ENCODE assay signal across 1 cellular context in the genomic region with DNA sequence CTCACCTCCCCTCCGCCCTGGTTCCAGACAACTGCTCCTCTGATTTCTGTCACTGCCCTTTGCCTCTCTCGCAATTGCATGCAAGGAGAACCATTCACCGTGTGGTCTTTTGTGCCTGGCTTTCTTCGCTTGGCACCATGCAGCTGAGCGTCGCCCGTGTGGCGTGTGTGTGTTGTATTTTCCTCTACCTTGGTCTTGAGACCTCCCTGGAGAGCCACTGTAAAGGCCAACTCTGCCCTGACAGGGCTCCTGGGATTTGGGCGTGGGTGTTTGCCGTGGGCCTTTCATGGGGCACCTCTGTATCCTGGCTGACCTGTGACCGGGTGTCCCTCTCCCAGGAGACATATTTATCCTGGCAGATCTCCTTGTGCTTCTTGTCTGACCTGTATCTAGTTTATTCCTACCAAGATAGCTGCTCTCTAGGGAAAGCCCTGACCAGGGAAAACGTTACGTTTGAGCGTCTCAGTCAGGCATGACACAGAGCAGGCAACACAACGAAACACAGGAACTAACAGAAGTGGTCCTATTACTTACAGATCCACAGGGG.
TF ChIP-seq lines count a peak whose summit lies in the region.

No MANE protein-coding gene starts in this region.

TF ChIP-seq in HepG2, 621 proteins besides CTCF, POLR2A, EP300 and RAD21 (continues in another document):
- TF ChIP-seq, protein P1, sequence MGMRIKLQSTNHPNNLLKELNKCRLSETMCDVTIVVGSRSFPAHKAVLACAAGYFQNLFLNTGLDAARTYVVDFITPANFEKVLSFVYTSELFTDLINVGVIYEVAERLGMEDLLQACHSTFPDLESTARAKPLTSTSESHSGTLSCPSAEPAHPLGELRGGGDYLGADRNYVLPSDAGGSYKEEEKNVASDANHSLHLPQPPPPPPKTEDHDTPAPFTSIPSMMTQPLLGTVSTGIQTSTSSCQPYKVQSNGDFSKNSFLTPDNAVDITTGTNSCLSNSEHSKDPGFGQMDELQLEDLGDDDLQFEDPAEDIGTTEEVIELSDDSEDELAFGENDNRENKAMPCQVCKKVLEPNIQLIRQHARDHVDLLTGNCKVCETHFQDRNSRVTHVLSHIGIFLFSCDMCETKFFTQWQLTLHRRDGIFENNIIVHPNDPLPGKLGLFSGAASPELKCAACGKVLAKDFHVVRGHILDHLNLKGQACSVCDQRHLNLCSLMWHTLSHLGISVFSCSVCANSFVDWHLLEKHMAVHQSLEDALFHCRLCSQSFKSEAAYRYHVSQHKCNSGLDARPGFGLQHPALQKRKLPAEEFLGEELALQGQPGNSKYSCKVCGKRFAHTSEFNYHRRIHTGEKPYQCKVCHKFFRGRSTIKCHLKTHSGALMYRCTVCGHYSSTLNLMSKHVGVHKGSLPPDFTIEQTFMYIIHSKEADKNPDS (CRISPR knock-in tag; IDR thresholded peaks at IDR 0.05) = no peak
- TF ChIP-seq ZNF17 (CRISPR knock-in tag; IDR thresholded peaks at IDR 0.05) (no peak), MED8 (CRISPR knock-in tag; IDR thresholded peaks at IDR 0.05; ENCODE audit: insufficient replicate concordance) (no peak), ZSCAN30 (CRISPR knock-in tag; IDR thresholded peaks at IDR 0.05) (no peak), NONO (IDR thresholded peaks at IDR 0.05) (no peak), NONO (CRISPR knock-in tag; conservative IDR thresholded peaks at IDR 0.05) (no peak), FLYWCH1 (CRISPR knock-in tag; IDR thresholded peaks at IDR 0.05) (no peak), EZH2 (conservative IDR thresholded peaks at IDR 0.05; ENCODE audit: low read depth, low read length) (no peak), HDAC1 (CRISPR knock-in tag; IDR thresholded peaks at IDR 0.05) (no peak), JUN (CRISPR knock-in tag; IDR thresholded peaks at IDR 0.05) (no peak), ZNF605 (CRISPR knock-in tag; IDR thresholded peaks at IDR 0.05) (peak; percentile 14; the same call in 1 of the 2 replicates), ZSCAN21 (CRISPR knock-in tag; IDR thresholded peaks at IDR 0.05; ENCODE audit: borderline replicate concordance) (0 out of 2 replicates have a peak, but pooled peaks have one; percentile 5), SALL1 (CRISPR knock-in tag; IDR thresholded peaks at IDR 0.05) (peak; percentile 32; the same call in 1 of the 2 replicates), NFYB (CRISPR knock-in tag; IDR thresholded peaks at IDR 0.05) (no peak), AHR (CRISPR knock-in tag; IDR thresholded peaks at IDR 0.05) (no peak), KMT2A (CRISPR knock-in tag; IDR thresholded peaks at IDR 0.05) (no peak), ZNF335 (CRISPR knock-in tag; IDR thresholded peaks at IDR 0.05) (no peak), HDAC6 (IDR thresholded peaks at IDR 0.05; ENCODE audit: low read depth, low read length) (no peak), ZNF329 (CRISPR knock-in tag; IDR thresholded peaks at IDR 0.05; ENCODE audit: low read depth) (no peak), ZNF136 (CRISPR knock-in tag; IDR thresholded peaks at IDR 0.05; ENCODE audit: low read depth) (0 out of 2 replicates have a peak, but pooled peaks have one; percentile 38), ZNF572 (CRISPR knock-in tag; IDR thresholded peaks at IDR 0.05) (0 out of 2 replicates have a peak, but pooled peaks have one; percentile 32), NKX3-1 (CRISPR knock-in tag; IDR thresholded peaks at IDR 0.05) (no peak), ZBTB38 (CRISPR knock-in tag; IDR thresholded peaks at IDR 0.05) (peak; percentile 88), ZNF850 (CRISPR knock-in tag; conservative IDR thresholded peaks at IDR 0.05) (no peak), FOXK1 (CRISPR knock-in tag; IDR thresholded peaks at IDR 0.05; ENCODE audit: borderline replicate concordance, low read depth) (no peak), NR1H2 (CRISPR knock-in tag; IDR thresholded peaks at IDR 0.05; ENCODE audit: borderline replicate concordance, low read depth) (no peak), ZBTB20 (CRISPR knock-in tag; IDR thresholded peaks at IDR 0.05; ENCODE audit: borderline replicate concordance, low read depth) (0 out of 2 replicates have a peak, but pooled peaks have one; percentile 3), JUND (CRISPR knock-in tag; IDR thresholded peaks at IDR 0.05) (no peak), ZNF501 (CRISPR knock-in tag; IDR thresholded peaks at IDR 0.05) (peak; percentile 52; the same call in 1 of the 2 replicates), ZMAT3 (CRISPR knock-in tag; conservative IDR thresholded peaks at IDR 0.05) (no peak), SIN3B (IDR thresholded peaks at IDR 0.05; ENCODE audit: low read length) (no peak), RNF2 (conservative IDR thresholded peaks at IDR 0.05; ENCODE audit: low read depth) (no peak), PTBP1 (IDR thresholded peaks at IDR 0.05; ENCODE audit: low read depth, low read length, poor library complexity, severe bottlenecking) (no peak)
- TF ChIP-seq, protein P2, sequence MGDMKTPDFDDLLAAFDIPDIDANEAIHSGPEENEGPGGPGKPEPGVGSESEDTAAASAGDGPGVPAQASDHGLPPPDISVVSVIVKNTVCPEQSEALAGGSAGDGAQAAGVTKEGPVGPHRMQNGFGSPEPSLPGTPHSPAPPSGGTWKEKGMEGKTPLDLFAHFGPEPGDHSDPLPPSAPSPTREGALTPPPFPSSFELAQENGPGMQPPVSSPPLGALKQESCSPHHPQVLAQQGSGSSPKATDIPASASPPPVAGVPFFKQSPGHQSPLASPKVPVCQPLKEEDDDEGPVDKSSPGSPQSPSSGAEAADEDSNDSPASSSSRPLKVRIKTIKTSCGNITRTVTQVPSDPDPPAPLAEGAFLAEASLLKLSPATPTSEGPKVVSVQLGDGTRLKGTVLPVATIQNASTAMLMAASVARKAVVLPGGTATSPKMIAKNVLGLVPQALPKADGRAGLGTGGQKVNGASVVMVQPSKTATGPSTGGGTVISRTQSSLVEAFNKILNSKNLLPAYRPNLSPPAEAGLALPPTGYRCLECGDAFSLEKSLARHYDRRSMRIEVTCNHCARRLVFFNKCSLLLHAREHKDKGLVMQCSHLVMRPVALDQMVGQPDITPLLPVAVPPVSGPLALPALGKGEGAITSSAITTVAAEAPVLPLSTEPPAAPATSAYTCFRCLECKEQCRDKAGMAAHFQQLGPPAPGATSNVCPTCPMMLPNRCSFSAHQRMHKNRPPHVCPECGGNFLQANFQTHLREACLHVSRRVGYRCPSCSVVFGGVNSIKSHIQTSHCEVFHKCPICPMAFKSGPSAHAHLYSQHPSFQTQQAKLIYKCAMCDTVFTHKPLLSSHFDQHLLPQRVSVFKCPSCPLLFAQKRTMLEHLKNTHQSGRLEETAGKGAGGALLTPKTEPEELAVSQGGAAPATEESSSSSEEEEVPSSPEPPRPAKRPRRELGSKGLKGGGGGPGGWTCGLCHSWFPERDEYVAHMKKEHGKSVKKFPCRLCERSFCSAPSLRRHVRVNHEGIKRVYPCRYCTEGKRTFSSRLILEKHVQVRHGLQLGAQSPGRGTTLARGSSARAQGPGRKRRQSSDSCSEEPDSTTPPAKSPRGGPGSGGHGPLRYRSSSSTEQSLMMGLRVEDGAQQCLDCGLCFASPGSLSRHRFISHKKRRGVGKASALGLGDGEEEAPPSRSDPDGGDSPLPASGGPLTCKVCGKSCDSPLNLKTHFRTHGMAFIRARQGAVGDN (CRISPR knock-in tag; IDR thresholded peaks at IDR 0.05) = peak; percentile 77
- TF ChIP-seq, protein P3, sequence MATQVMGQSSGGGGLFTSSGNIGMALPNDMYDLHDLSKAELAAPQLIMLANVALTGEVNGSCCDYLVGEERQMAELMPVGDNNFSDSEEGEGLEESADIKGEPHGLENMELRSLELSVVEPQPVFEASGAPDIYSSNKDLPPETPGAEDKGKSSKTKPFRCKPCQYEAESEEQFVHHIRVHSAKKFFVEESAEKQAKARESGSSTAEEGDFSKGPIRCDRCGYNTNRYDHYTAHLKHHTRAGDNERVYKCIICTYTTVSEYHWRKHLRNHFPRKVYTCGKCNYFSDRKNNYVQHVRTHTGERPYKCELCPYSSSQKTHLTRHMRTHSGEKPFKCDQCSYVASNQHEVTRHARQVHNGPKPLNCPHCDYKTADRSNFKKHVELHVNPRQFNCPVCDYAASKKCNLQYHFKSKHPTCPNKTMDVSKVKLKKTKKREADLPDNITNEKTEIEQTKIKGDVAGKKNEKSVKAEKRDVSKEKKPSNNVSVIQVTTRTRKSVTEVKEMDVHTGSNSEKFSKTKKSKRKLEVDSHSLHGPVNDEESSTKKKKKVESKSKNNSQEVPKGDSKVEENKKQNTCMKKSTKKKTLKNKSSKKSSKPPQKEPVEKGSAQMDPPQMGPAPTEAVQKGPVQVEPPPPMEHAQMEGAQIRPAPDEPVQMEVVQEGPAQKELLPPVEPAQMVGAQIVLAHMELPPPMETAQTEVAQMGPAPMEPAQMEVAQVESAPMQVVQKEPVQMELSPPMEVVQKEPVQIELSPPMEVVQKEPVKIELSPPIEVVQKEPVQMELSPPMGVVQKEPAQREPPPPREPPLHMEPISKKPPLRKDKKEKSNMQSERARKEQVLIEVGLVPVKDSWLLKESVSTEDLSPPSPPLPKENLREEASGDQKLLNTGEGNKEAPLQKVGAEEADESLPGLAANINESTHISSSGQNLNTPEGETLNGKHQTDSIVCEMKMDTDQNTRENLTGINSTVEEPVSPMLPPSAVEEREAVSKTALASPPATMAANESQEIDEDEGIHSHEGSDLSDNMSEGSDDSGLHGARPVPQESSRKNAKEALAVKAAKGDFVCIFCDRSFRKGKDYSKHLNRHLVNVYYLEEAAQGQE (IDR thresholded peaks at IDR 0.05; ENCODE audit: borderline replicate concordance in 1 of 2, low read depth in 1 of 2, low read length in 2 of 2) = no peak
- TF ChIP-seq, protein P4, sequence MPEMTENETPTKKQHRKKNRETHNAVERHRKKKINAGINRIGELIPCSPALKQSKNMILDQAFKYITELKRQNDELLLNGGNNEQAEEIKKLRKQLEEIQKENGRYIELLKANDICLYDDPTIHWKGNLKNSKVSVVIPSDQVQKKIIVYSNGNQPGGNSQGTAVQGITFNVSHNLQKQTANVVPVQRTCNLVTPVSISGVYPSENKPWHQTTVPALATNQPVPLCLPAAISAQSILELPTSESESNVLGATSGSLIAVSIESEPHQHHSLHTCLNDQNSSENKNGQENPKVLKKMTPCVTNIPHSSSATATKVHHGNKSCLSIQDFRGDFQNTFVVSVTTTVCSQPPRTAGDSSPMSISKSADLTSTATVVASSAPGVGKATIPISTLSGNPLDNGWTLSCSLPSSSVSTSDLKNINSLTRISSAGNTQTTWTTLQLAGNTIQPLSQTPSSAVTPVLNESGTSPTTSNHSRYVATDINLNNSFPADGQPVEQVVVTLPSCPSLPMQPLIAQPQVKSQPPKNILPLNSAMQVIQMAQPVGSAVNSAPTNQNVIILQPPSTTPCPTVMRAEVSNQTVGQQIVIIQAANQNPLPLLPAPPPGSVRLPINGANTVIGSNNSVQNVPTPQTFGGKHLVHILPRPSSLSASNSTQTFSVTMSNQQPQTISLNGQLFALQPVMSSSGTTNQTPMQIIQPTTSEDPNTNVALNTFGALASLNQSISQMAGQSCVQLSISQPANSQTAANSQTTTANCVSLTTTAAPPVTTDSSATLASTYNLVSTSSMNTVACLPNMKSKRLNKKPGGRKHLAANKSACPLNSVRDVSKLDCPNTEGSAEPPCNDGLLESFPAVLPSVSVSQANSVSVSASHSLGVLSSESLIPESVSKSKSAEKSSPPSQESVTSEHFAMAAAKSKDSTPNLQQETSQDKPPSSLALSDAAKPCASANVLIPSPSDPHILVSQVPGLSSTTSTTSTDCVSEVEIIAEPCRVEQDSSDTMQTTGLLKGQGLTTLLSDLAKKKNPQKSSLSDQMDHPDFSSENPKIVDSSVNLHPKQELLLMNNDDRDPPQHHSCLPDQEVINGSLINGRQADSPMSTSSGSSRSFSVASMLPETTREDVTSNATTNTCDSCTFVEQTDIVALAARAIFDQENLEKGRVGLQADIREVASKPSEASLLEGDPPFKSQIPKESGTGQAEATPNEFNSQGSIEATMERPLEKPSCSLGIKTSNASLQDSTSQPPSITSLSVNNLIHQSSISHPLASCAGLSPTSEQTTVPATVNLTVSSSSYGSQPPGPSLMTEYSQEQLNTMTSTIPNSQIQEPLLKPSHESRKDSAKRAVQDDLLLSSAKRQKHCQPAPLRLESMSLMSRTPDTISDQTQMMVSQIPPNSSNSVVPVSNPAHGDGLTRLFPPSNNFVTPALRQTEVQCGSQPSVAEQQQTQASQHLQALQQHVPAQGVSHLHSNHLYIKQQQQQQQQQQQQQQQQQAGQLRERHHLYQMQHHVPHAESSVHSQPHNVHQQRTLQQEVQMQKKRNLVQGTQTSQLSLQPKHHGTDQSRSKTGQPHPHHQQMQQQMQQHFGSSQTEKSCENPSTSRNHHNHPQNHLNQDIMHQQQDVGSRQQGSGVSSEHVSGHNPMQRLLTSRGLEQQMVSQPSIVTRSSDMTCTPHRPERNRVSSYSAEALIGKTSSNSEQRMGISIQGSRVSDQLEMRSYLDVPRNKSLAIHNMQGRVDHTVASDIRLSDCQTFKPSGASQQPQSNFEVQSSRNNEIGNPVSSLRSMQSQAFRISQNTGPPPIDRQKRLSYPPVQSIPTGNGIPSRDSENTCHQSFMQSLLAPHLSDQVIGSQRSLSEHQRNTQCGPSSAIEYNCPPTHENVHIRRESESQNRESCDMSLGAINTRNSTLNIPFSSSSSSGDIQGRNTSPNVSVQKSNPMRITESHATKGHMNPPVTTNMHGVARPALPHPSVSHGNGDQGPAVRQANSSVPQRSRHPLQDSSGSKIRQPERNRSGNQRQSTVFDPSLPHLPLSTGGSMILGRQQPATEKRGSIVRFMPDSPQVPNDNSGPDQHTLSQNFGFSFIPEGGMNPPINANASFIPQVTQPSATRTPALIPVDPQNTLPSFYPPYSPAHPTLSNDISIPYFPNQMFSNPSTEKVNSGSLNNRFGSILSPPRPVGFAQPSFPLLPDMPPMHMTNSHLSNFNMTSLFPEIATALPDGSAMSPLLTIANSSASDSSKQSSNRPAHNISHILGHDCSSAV (CRISPR knock-in tag; IDR thresholded peaks at IDR 0.05; ENCODE audit: borderline replicate concordance) = no peak
- TF ChIP-seq, protein P5, sequence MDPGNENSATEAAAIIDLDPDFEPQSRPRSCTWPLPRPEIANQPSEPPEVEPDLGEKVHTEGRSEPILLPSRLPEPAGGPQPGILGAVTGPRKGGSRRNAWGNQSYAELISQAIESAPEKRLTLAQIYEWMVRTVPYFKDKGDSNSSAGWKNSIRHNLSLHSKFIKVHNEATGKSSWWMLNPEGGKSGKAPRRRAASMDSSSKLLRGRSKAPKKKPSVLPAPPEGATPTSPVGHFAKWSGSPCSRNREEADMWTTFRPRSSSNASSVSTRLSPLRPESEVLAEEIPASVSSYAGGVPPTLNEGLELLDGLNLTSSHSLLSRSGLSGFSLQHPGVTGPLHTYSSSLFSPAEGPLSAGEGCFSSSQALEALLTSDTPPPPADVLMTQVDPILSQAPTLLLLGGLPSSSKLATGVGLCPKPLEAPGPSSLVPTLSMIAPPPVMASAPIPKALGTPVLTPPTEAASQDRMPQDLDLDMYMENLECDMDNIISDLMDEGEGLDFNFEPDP (CRISPR knock-in tag; conservative IDR thresholded peaks at IDR 0.05) = 0 out of 2 replicates have a peak, but pooled peaks have one; percentile 13
- TF ChIP-seq, protein P6, sequence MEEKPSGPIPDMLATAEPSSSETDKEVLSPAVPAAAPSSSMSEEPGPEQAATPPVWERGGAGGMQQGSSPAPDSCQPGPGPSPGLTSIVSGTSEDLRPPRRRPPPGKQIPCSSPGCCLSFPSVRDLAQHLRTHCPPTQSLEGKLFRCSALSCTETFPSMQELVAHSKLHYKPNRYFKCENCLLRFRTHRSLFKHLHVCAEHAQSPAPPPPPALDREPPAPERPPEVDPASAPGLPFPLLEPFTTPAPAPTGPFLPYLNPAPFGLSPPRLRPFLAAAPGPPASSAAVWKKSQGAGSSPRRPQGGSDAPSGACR (CRISPR knock-in tag; IDR thresholded peaks at IDR 0.05) = no peak
- TF ChIP-seq, protein P7, sequence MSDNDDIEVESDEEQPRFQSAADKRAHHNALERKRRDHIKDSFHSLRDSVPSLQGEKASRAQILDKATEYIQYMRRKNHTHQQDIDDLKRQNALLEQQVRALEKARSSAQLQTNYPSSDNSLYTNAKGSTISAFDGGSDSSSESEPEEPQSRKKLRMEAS (IDR thresholded peaks at IDR 0.05) = peak; percentile 17; the same call in 1 of the 2 replicates
